Comparison of ENCODE assay signal across 8 cellular contexts in genomic region chr12:753401-754237, GRCh38. TPM values are rescaled to one million over a fixed set of nuclear protein-coding genes. Genes with fewer than 3 reads are reported as not detected.
A peak's percentile ranks its signal among the peaks of the same experiment; 100 is the strongest.
DNase-seq lines count a peak whose midpoint lies in the region; ATAC-seq and TF ChIP-seq lines count a peak whose summit lies in the region.

No MANE protein-coding gene starts in this region.

- DNase-seq in DMS79 (lab: John Stamatoyannopoulos, UW) (peak; percentile 25), H7 (peak; percentile 73), NOMO-1 treated with DMSO at 0.1 percent for 48 hours (lab: John Stamatoyannopoulos, UW; ENCODE audit: unreplicated experiment) (peak; percentile 36), glomerular visceral epithelial cell (ENCODE audit: extremely low spot score) (peak; percentile 23), omental fat pad (ENCODE audit: low spot score) (no peak), ureter (ENCODE audit: low spot score) (peak; percentile 55), COLO829 (ENCODE audit: low spot score) (no peak)
- DNase-seq in activated effector memory CD4-positive, alpha-beta T cell treated with anti-CD3 and anti-CD28 coated beads, Interleukin-2, amount 50 U/mL, for 16 hours, result peak; percentile 83

- peak overlapping the region; percentile 86 for H3K4me3 ChIP-seq in H7 (ENCODE audit: insufficient read depth, low read depth, low read length)

- H3K27me3 ChIP-seq in H7 (ENCODE audit: control insufficient read depth, insufficient read depth, low read length), result 0 out of 2 replicates have a peak, but pooled peaks cover 2% of the 10 kb centered on the region

- peak; percentile 6 for ATAC-seq in omental fat pad (ENCODE audit: low FRiP score)

- no peak for TF ChIP-seq CTCF in omental fat pad (IDR thresholded peaks at IDR 0.05)

- H3K36me3 ChIP-seq in H7 (replicated peaks; ENCODE audit: control insufficient read depth, insufficient read depth, low read length), result no peaks in the 10 kb centered on the region

RNA-seq across cellular contexts. Expression of gene WNK1, which starts 1.2 kb away (rescaled TPM):
- total RNA-seq in H7 (2014; rRNA removed; shearing (Covaris generic)), result 72.7 and 79.3 TPM in 2 replicates
- total RNA-seq in omental fat pad (100 to 1,000 TPM; 222 to 407 (median 322) TPM), ureter (203 TPM)

Comparison
In these comparisons a context has a peak if more than half of its experiments do, and no peak if none do; other contexts are left out.
1. DNase-seq: peak in DMS79 (single experiment), H7 (single experiment), NOMO-1 treated with DMSO at 0.1 percent for 48 hours (single experiment), activated effector memory CD4-positive, alpha-beta T cell treated with anti-CD3 and anti-CD28 coated beads, Interleukin-2, amount 50 U/mL, for 16 hours (single experiment), glomerular visceral epithelial cell (single experiment) and ureter (single experiment); none in omental fat pad (single experiment) and COLO829 (single experiment).